In the genomic region with DNA sequence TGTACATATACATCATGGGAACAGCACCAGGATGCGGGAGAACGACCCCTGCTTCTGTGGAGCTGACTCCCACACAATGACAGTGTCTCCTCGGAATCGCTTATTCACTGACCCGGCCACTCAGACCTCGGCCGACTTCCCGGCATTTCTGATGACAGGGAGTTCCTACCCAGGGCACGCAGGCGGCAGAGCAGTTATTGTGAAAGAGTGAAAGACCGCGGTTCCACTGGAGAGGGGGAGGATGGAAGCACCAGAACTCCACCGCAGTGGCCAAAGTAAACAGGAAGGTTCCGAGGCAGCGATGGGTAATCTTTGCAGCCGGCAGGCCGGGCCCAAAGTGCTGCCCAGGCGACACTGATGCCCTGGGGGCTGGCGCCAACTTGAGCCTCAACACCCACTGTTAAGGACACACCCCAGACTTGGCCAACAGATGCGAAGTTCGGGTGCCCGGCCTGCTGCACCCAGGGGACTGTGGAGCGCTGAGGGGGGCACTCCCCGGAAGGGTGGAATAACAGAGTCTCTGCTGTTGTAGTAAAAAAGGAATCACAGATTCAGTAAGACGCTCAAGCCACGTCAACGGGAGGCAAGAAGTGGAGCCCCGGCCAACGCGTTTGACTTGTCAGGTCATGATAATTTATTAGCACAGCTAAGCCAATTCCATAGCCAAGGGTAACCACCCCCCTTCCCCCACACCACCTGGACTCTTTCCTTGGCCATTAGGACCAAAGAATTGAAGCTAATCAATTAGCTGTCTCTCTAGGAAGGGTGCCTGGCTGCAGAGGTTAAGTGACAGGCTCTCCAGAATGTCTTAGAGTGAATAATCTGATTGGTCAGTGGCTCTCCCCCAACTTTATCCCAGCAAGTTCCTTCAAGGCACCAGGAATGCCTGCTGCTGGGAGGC, we compare ENCODE assay signal across 9 cellular contexts. TPM values are rescaled to one million over a fixed set of nuclear protein-coding genes. Genes with fewer than 3 reads are reported as not detected.
DNase-seq lines count a peak whose midpoint lies in the region; ATAC-seq and TF ChIP-seq lines count a peak whose summit lies in the region.
"Had no signal": no experiment of that assay in that cellular context is flagged by ENCODE, and none has a peak within 500 bp of the region (broad histone marks: within the 10 kb centered on the region; RNA-seq: fewer than 3 reads in every experiment).

No MANE protein-coding gene starts in this region.

- H3K4me1 Mint-ChIP-seq in stimulated activated naive B cell treated with anti-CD40 and anti-IgM and Interleukin-4, amounts not matched to agents 10 μg/mL and 1 μg/mL and 100 μg/mL, for 72 hours: peaks cover 32 to 75% of the 10 kb centered on the region in 2 donors
- peaks cover 26% of the 10 kb centered on the region for H3K4me1 Mint-ChIP-seq in activated CD4-positive, alpha-beta memory T cell treated with anti-CD3 and anti-CD28 coated beads, Interleukin-2, amount 10 ng/mL, durations not matched to agents 7 days and 5 days
- peaks cover 63% of the 10 kb centered on the region for H3K4me1 Mint-ChIP-seq in activated CD4-positive, alpha-beta T cell treated with anti-CD3 and anti-CD28 coated beads for 36 hours

- H3K4me3 Mint-ChIP-seq in stimulated activated naive B cell treated with anti-CD40 and anti-IgM and Interleukin-4, amounts not matched to agents 10 μg/mL and 1 μg/mL and 100 μg/mL, for 72 hours: peak overlapping the region in 1 of 2 donors; percentile 30
- H3K4me3 Mint-ChIP-seq in activated CD4-positive, alpha-beta memory T cell treated with anti-CD3 and anti-CD28 coated beads, Interleukin-2, amount 10 ng/mL, durations not matched to agents 7 days and 5 days: no peak overlapping the region
- H3K4me3 Mint-ChIP-seq in activated CD4-positive, alpha-beta T cell treated with anti-CD3 and anti-CD28 coated beads for 36 hours: no peak overlapping the region
- H3K4me3 Mint-ChIP-seq: memory B cell had no signal

- peak overlapping the region; percentile 17; the same call in 1 of the 2 replicates for H3K27ac ChIP-seq in Panc1 (ENCODE audit: low read length)
- peak overlapping the region; percentile 73 for H3K27ac ChIP-seq in epithelial cell of prostate
- H3K27ac ChIP-seq in vagina: peak overlapping the region; percentile 82

- no TSS peak for BruUV-seq in Panc1 (replicated peaks; lab: Mats Ljungman, UMichigan)

- H3K4me1 ChIP-seq in Panc1 (ENCODE audit: control insufficient read depth, insufficient read depth, low read length): peaks cover 20% of the 10 kb centered on the region
- peaks cover 94% of the 10 kb centered on the region for H3K4me1 ChIP-seq in vagina

- in situ Hi-C loops in Panc1 (cut with HindIII; ENCODE audit: low pct_unique_long_range_greater_than_20kb, low sequenced_read_pairs): no loop called here

- no peaks in the 10 kb centered on the region for H3K9me3 Mint-ChIP-seq in stimulated activated naive B cell treated with anti-CD40 and anti-IgM and Interleukin-4, amounts not matched to agents 10 μg/mL and 1 μg/mL and 100 μg/mL, for 72 hours
- no peaks in the 10 kb centered on the region for H3K9me3 Mint-ChIP-seq in activated CD4-positive, alpha-beta memory T cell treated with anti-CD3 and anti-CD28 coated beads, Interleukin-2, amount 10 ng/mL, durations not matched to agents 7 days and 5 days
- H3K9me3 Mint-ChIP-seq in activated CD4-positive, alpha-beta T cell treated with anti-CD3 and anti-CD28 coated beads for 36 hours (ENCODE audit: low read depth): no peaks in the 10 kb centered on the region
- H3K9me3 Mint-ChIP-seq: memory B cell had no signal

- H3K27me3 ChIP-seq in Panc1 (ENCODE audit: control insufficient read depth, insufficient read depth, low read length) (no peaks in the 10 kb centered on the region), vagina (no peaks in the 10 kb centered on the region)

- no peak overlapping the region for H3K27ac Mint-ChIP-seq in stimulated activated naive B cell treated with anti-CD40 and anti-IgM and Interleukin-4, amounts not matched to agents 10 μg/mL and 1 μg/mL and 100 μg/mL, for 72 hours
- no peak overlapping the region for H3K27ac Mint-ChIP-seq in activated CD4-positive, alpha-beta memory T cell treated with anti-CD3 and anti-CD28 coated beads, Interleukin-2, amount 10 ng/mL, durations not matched to agents 7 days and 5 days
- H3K27ac Mint-ChIP-seq in activated CD4-positive, alpha-beta T cell treated with anti-CD3 and anti-CD28 coated beads for 36 hours: no peak overlapping the region
- H3K27ac Mint-ChIP-seq: memory B cell had no signal

- no peak for TF ChIP-seq POLR2A in vagina (IDR thresholded peaks at IDR 0.05)

- ATAC-seq in Panc1: peak; percentile 49
- ATAC-seq in stimulated activated naive B cell treated with anti-CD40 and anti-IgM and Interleukin-4, amounts not matched to agents 10 μg/mL and 1 μg/mL and 100 μg/mL, for 72 hours (replicated peaks): no peak
- ATAC-seq in activated CD4-positive, alpha-beta T cell treated with anti-CD3 and anti-CD28 coated beads for 36 hours: no peak

- peaks cover 43 to 53% of the 10 kb centered on the region in 2 donors for H3K36me3 Mint-ChIP-seq in stimulated activated naive B cell treated with anti-CD40 and anti-IgM and Interleukin-4, amounts not matched to agents 10 μg/mL and 1 μg/mL and 100 μg/mL, for 72 hours
- H3K36me3 Mint-ChIP-seq in activated CD4-positive, alpha-beta memory T cell treated with anti-CD3 and anti-CD28 coated beads, Interleukin-2, amount 10 ng/mL, durations not matched to agents 7 days and 5 days (ENCODE audit: low read depth): peaks cover 13% of the 10 kb centered on the region
- H3K36me3 Mint-ChIP-seq in activated CD4-positive, alpha-beta T cell treated with anti-CD3 and anti-CD28 coated beads for 36 hours (ENCODE audit: low read depth): peaks cover 30% of the 10 kb centered on the region

- H3K36me3 ChIP-seq in Panc1 (ENCODE audit: control insufficient read depth, insufficient read depth, low read length) (no peaks in the 10 kb centered on the region; the same call in 1 of the 2 replicates), vagina (peaks cover 0 to 10% of the 10 kb centered on the region in 2 donors)

- H3K9me3 ChIP-seq in Panc1 (ENCODE audit: control insufficient read depth, insufficient read depth, low read depth, low read length) (no peaks in the 10 kb centered on the region), vagina (no peaks in the 10 kb centered on the region)

- H3K27me3 Mint-ChIP-seq in stimulated activated naive B cell treated with anti-CD40 and anti-IgM and Interleukin-4, amounts not matched to agents 10 μg/mL and 1 μg/mL and 100 μg/mL, for 72 hours: no peaks in the 10 kb centered on the region
- no peaks in the 10 kb centered on the region for H3K27me3 Mint-ChIP-seq in activated CD4-positive, alpha-beta memory T cell treated with anti-CD3 and anti-CD28 coated beads, Interleukin-2, amount 10 ng/mL, durations not matched to agents 7 days and 5 days
- no peaks in the 10 kb centered on the region for H3K27me3 Mint-ChIP-seq in activated CD4-positive, alpha-beta T cell treated with anti-CD3 and anti-CD28 coated beads for 36 hours
- H3K27me3 Mint-ChIP-seq: memory B cell had no signal

- POLR2A ChIA-PET in Panc1 (lab: Charles Lee): no interaction called here
- POLR2A ChIA-PET in activated CD4-positive, alpha-beta memory T cell treated with anti-CD3 and anti-CD28 coated beads, Interleukin-2, amount 10 ng/mL, durations not matched to agents 7 days and 5 days (lab: Charles Lee): no interaction called here
- POLR2A ChIA-PET in activated CD4-positive, alpha-beta T cell treated with anti-CD3 and anti-CD28 coated beads for 36 hours (lab: Charles Lee): interaction anchor here (0.6 to 0.7 kb wide), 2 partner anchors 56 to 491 kb away, joined by 3 to 4 read pairs; no protein-coding TSS in a partner anchor

- H3K4me3 ChIP-seq in Panc1 (ENCODE audit: low read depth in 2 of 2, low read length in 2 of 2) (0 out of 4 replicates have a peak overlapping the region, but pooled peaks of 1 of the 2 experiments have one; percentile 8), vagina (peak overlapping the region; percentile 19 to 41)

- CTCF ChIA-PET in Panc1 (lab: Charles Lee): no interaction called here
- CTCF ChIA-PET in activated CD4-positive, alpha-beta memory T cell treated with anti-CD3 and anti-CD28 coated beads, Interleukin-2, amount 10 ng/mL, durations not matched to agents 7 days and 5 days (lab: Charles Lee): no interaction called here
- CTCF ChIA-PET in activated CD4-positive, alpha-beta T cell treated with anti-CD3 and anti-CD28 coated beads for 36 hours (lab: Charles Lee): interaction anchor here (1.1 kb wide), 1 partner anchor 24 kb away, joined by 3 read pairs; no protein-coding TSS in a partner anchor

- intact Hi-C loops in Panc1 (cut with micrococcal nuclease; ENCODE audit: unreplicated experiment) (no loop called here), vagina (cut with DNase I) (no loop called here)
- intact Hi-C loops in activated CD4-positive, alpha-beta T cell treated with anti-CD3 and anti-CD28 coated beads for 36 hours (cut with DNase I, micrococcal nuclease): no loop called here

- peak; percentile 92 for DNase-seq in GM03348 (ENCODE audit: low spot score)
- no peak for DNase-seq in Panc1 (ENCODE audit: low read depth, low spot score)
- peak; percentile 12 for DNase-seq in epithelial cell of prostate (ENCODE audit: low read depth, low spot score)
- peak; percentile 76 for DNase-seq in mucosa of gallbladder (ENCODE audit: low spot score)
- peak in 1 of 2 donors; percentile 95 for DNase-seq in vagina (ENCODE audit: extremely low spot score in 2 of 2)
- no peak for DNase-seq in stimulated activated naive B cell treated with anti-CD40 and anti-IgM and Interleukin-4, amounts not matched to agents 10 μg/mL and 1 μg/mL and 100 μg/mL, for 72 hours
- DNase-seq in activated CD4-positive, alpha-beta memory T cell treated with anti-CD3 and anti-CD28 coated beads, Interleukin-2, amount 10 ng/mL, durations not matched to agents 7 days and 5 days: no peak
- DNase-seq in activated CD4-positive, alpha-beta T cell treated with anti-CD3 and anti-CD28 coated beads for 36 hours: no peak

- TF ChIP-seq CTCF in Panc1 (IDR thresholded peaks at IDR 0.05): no peak
- no peak for TF ChIP-seq CTCF in vagina (IDR thresholded peaks at IDR 0.05)

RNA-seq across cellular contexts. Expression of gene MLLT1, which starts 5.8 kb away (rescaled TPM):
- total RNA-seq in Panc1 (2021; ENCODE audit: unreplicated experiment) (58.3 TPM), mucosa of gallbladder (67.5 TPM), vagina (25.5 TPM)
- 42.1 TPM for polyA plus RNA-seq in Panc1 (2012; ENCODE audit: insufficient read length)
- total RNA-seq in activated CD4-positive, alpha-beta memory T cell treated with anti-CD3 and anti-CD28 coated beads, Interleukin-2, amount 10 ng/mL, durations not matched to agents 7 days and 5 days: 10 to 100 TPM; 35.6 to 37.2 TPM
- 10 to 100 TPM; 45.0 to 46.6 TPM for total RNA-seq in activated CD4-positive, alpha-beta T cell treated with anti-CD3 and anti-CD28 coated beads for 36 hours

RNA-seq across cellular contexts. Expression of gene ACER1, which starts 59.5 kb away (rescaled TPM):
- total RNA-seq in Panc1 (2021; ENCODE audit: unreplicated experiment): not detected
- polyA plus RNA-seq in Panc1 (2012; ENCODE audit: insufficient read length): not detected
- total RNA-seq in mucosa of gallbladder: 0.14 TPM
- not detected for total RNA-seq in vagina
- under 1 TPM; 0.15 to 0.30 TPM for total RNA-seq in activated CD4-positive, alpha-beta memory T cell treated with anti-CD3 and anti-CD28 coated beads, Interleukin-2, amount 10 ng/mL, durations not matched to agents 7 days and 5 days
- not detected for total RNA-seq in activated CD4-positive, alpha-beta T cell treated with anti-CD3 and anti-CD28 coated beads for 36 hours

Comparison
In these comparisons a context has a peak if more than half of its experiments do, and no peak if none do; other contexts are left out.
1. DNase-seq: peak in GM03348 (single experiment), epithelial cell of prostate (single experiment) and mucosa of gallbladder (single experiment); none in Panc1 (single experiment), stimulated activated naive B cell treated with anti-CD40 and anti-IgM and Interleukin-4, amounts not matched to agents 10 μg/mL and 1 μg/mL and 100 μg/mL, for 72 hours (single experiment), activated CD4-positive, alpha-beta memory T cell treated with anti-CD3 and anti-CD28 coated beads, Interleukin-2, amount 10 ng/mL, durations not matched to agents 7 days and 5 days (single experiment) and activated CD4-positive, alpha-beta T cell treated with anti-CD3 and anti-CD28 coated beads for 36 hours (single experiment).
2. H3K27ac ChIP-seq: peak in every context shown above with its lines; median percentile 82 in vagina; 73 in epithelial cell of prostate; 17 in Panc1.